In genomic region chr3:138875754-138876664, GRCh38 we compare ENCODE assay signal across 1 cellular context.
TF ChIP-seq lines count a peak whose summit lies in the region.

No MANE protein-coding gene starts in this region.

TF ChIP-seq in K562, 482 proteins besides CTCF, POLR2A, EP300 and RAD21 (continued from another document and continues in another):
- TF ChIP-seq NFXL1 (CRISPR knock-in tag; IDR thresholded peaks at IDR 0.05) (no peak), BRCA1 (IDR thresholded peaks at IDR 0.05) (no peak), BRCA1 (CRISPR knock-in tag; IDR thresholded peaks at IDR 0.05) (no peak), IRF1 (CRISPR knock-in tag; IDR thresholded peaks at IDR 0.05; ENCODE audit: borderline replicate concordance) (no peak), MAFF (IDR thresholded peaks at IDR 0.05; ENCODE audit: low read length) (peak; percentile 77), ZBTB7A (IDR thresholded peaks at IDR 0.05; ENCODE audit: borderline replicate concordance, control insufficient read depth, low read depth, low read length) (no peak), CCAR2 (IDR thresholded peaks at IDR 0.05; ENCODE audit: low read depth, low read length) (no peak), BCOR (IDR thresholded peaks at IDR 0.05) (peak; percentile 86), ZNF696 (CRISPR knock-in tag; conservative IDR thresholded peaks at IDR 0.05) (no peak), ZBTB11 (CRISPR knock-in tag; IDR thresholded peaks at IDR 0.05) (peak in 1 of 3 experiments; percentile 81; a peak in 2 of 6 replicates), ZNF740 (CRISPR knock-in tag; IDR thresholded peaks at IDR 0.05) (no peak), ZNF740 (tag; IDR thresholded peaks at IDR 0.05) (no peak), ZNF280B (CRISPR knock-in tag; IDR thresholded peaks at IDR 0.05) (no peak), MAX (CRISPR knock-in tag; IDR thresholded peaks at IDR 0.05) (0 out of 2 replicates have a peak, but pooled peaks have one; percentile 35), FIP1L1 (IDR thresholded peaks at IDR 0.05; ENCODE audit: low read depth, low read length, poor library complexity, severe bottlenecking) (no peak), ZNF24 (IDR thresholded peaks at IDR 0.05) (peak; percentile 85; the same call in 1 of the 2 replicates), TFAM (CRISPR knock-in tag; conservative IDR thresholded peaks at IDR 0.05) (no peak), ZBTB34 (CRISPR knock-in tag; IDR thresholded peaks at IDR 0.05) (no peak), TCF7 (IDR thresholded peaks at IDR 0.05; ENCODE audit: borderline replicate concordance) (no peak; the same call in 1 of the 2 replicates), ILK (tag; IDR thresholded peaks at IDR 0.05; ENCODE audit: borderline replicate concordance, low read depth) (no peak), ZBTB26 (CRISPR knock-in tag; IDR thresholded peaks at IDR 0.05) (no peak), PHTF2 (CRISPR knock-in tag; IDR thresholded peaks at IDR 0.05) (0 out of 2 replicates have a peak, but pooled peaks have one; percentile 11), FOSL1 (tag; conservative IDR thresholded peaks at IDR 0.05) (peak; percentile 93), IFI16 (CRISPR knock-in tag; IDR thresholded peaks at IDR 0.05) (no peak), HES1 (IDR thresholded peaks at IDR 0.05; ENCODE audit: low read depth) (peak; percentile 87), ZNF174 (CRISPR knock-in tag; IDR thresholded peaks at IDR 0.05) (no peak), ETV6 (IDR thresholded peaks at IDR 0.05; ENCODE audit: borderline replicate concordance in 1 of 2, low read depth in 2 of 2, low read length in 1 of 2) (peak in 1 of 2 experiments; percentile 81; a peak in 3 of 4 replicates), ETV6 (CRISPR knock-in tag; IDR thresholded peaks at IDR 0.05; ENCODE audit: borderline replicate concordance) (no peak), ZNF561 (CRISPR knock-in tag; conservative IDR thresholded peaks at IDR 0.05) (no peak), SRSF9 (IDR thresholded peaks at IDR 0.05; ENCODE audit: borderline replicate concordance, low read depth, low read length) (no peak), POLR3A (IDR thresholded peaks at IDR 0.05; ENCODE audit: borderline replicate concordance, extremely low read depth, insufficient read depth, insufficient read length) (no peak), ZNF75A (CRISPR knock-in tag; IDR thresholded peaks at IDR 0.05) (no peak), ELK3 (CRISPR knock-in tag; IDR thresholded peaks at IDR 0.05) (no peak), ZNF395 (CRISPR knock-in tag; IDR thresholded peaks at IDR 0.05) (peak; percentile 91), ZNF76 (CRISPR knock-in tag; IDR thresholded peaks at IDR 0.05; ENCODE audit: borderline replicate concordance) (no peak), TBL1XR1 (IDR thresholded peaks at IDR 0.05; ENCODE audit: low read length in 2 of 2) (peak in 1 of 2 experiments; percentile 98; a peak in 3 of 4 replicates), TCF3 (CRISPR knock-in tag; IDR thresholded peaks at IDR 0.05) (peak; percentile 99), CREB1 (IDR thresholded peaks at IDR 0.05) (peak; percentile 83), CREB1 (CRISPR knock-in tag; IDR thresholded peaks at IDR 0.05) (peak; percentile 84), DEAF1 (CRISPR knock-in tag; IDR thresholded peaks at IDR 0.05) (0 out of 2 replicates have a peak, but pooled peaks have one; percentile 10), REST (CRISPR knock-in tag; IDR thresholded peaks at IDR 0.05; ENCODE audit: low read depth) (0 out of 2 replicates have a peak, but pooled peaks have one; percentile 21), OTX1 (CRISPR knock-in tag; IDR thresholded peaks at IDR 0.05) (no peak), GATA2 (CRISPR knock-in tag; IDR thresholded peaks at IDR 0.05) (peak; percentile 92; the same call in 1 of the 2 replicates), ZNF124 (CRISPR knock-in tag; IDR thresholded peaks at IDR 0.05) (no peak), POLR3G (IDR thresholded peaks at IDR 0.05; ENCODE audit: extremely low read depth, insufficient read length, insufficient replicate concordance) (no peak), ZFP30 (CRISPR knock-in tag; IDR thresholded peaks at IDR 0.05; ENCODE audit: borderline replicate concordance) (no peak), ZNF239 (CRISPR knock-in tag; IDR thresholded peaks at IDR 0.05) (no peak)
